In the genomic region with DNA sequence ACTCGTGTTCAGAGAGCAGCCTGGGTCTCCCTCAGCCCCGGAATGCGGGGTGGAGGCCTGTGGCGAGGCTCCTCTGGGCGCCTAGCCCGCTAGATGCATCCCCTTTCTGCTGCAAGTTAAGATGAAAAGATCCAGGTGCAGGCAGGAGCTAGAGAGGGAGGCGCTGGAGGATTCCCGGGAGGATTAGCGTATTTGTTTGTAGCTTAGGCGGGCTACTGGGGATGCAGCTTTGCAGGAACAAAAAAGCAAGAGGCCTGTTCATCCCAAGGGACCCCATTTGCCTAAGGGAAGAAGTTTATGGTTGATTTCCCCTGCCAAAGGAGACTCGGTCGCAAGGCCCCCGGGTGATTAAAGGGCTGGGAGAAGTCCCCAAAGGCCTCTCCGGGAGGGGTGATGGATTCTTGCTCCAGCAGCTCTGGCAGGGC, we compare ENCODE assay signal across 10 cellular contexts. TPM values are rescaled to one million over a fixed set of nuclear protein-coding genes. Genes with fewer than 3 reads are reported as not detected.
DNase-seq lines count a peak whose midpoint lies in the region; ATAC-seq and TF ChIP-seq lines count a peak whose summit lies in the region.
"Had no signal": no experiment of that assay in that cellular context is flagged by ENCODE, and none has a peak within 500 bp of the region (broad histone marks: within the 10 kb centered on the region; RNA-seq: fewer than 3 reads in every experiment).

No MANE protein-coding gene starts in this region.

- peak overlapping the region; percentile 100 for H2AK5ac ChIP-seq in neuronal stem cell (ENCODE audit: low read depth, low read length)

- H3K9ac ChIP-seq in neuronal stem cell (ENCODE audit: low read depth, low read length, poor library complexity) = no peak overlapping the region

- in situ Hi-C loops in brain microvascular endothelial cell (cut with HindIII; ENCODE audit: low pct_ligation_motif_present, low sequenced_read_pairs) = no loop called here

- H2AFZ ChIP-seq in neuronal stem cell (ENCODE audit: low read length) = peak overlapping the region; percentile 96

- peaks cover 71% of the 10 kb centered on the region for H3K27me3 Mint-ChIP-seq in activated naive CD8-positive, alpha-beta T cell treated with anti-CD3 and anti-CD28 coated beads, Interleukin-2, amount 10 ng/mL, durations not matched to agents 7 days and 5 days

- no peak overlapping the region for H3K27ac Mint-ChIP-seq in activated naive CD8-positive, alpha-beta T cell treated with anti-CD3 and anti-CD28 coated beads, Interleukin-2, amount 10 ng/mL, durations not matched to agents 7 days and 5 days

- H2BK12ac ChIP-seq in neuronal stem cell (ENCODE audit: low read length) = no peak overlapping the region

- H3K9me3 ChIP-seq in neuronal stem cell (replicated peaks in 1 of 2; ENCODE audit: control insufficient read depth in 2 of 2, insufficient read depth in 1 of 2, low read depth in 1 of 2, low read length in 2 of 2) = peaks cover 7 to 20% of the 10 kb centered on the region in 2 donors

- peak overlapping the region; percentile 99 for H4K91ac ChIP-seq in neuronal stem cell (ENCODE audit: low read depth, low read length, poor library complexity)

- peaks cover 8% of the 10 kb centered on the region for H3K4me1 Mint-ChIP-seq in activated naive CD8-positive, alpha-beta T cell treated with anti-CD3 and anti-CD28 coated beads, Interleukin-2, amount 10 ng/mL, durations not matched to agents 7 days and 5 days

- no peak overlapping the region for H4K8ac ChIP-seq in neuronal stem cell (ENCODE audit: low read depth, low read length)

- CTCF ChIA-PET in GM10248 (lab: Yijun Ruan, JAX) = interaction anchor here (0.7 to 4.7 kb wide), 11 partner anchors 11 to 339 kb away, joined by 3 to 41 read pairs (median 5); no protein-coding TSS in a partner anchor

- peak overlapping the region; percentile 73 for H3K4me2 ChIP-seq in neuronal stem cell (ENCODE audit: insufficient read depth, low read length, poor library complexity, severe bottlenecking)

- no peak overlapping the region for H3K14ac ChIP-seq in neuronal stem cell (ENCODE audit: low read length)

- DNase-seq in ELF-1 (ENCODE audit: low read depth, low spot score) (peak; percentile 45), NCI-H1694 treated with DMSO at 0.1 percent for 48 hours (lab: John Stamatoyannopoulos, UW) (peak; percentile 59), neuronal stem cell (ENCODE audit: low spot score) (peak; percentile 88), brain microvascular endothelial cell (no peak), RPMI8226 (no peak), GM10248 (ENCODE audit: extremely low spot score) (no peak)
- no peak for DNase-seq in activated naive CD8-positive, alpha-beta T cell treated with anti-CD3 and anti-CD28 coated beads, Interleukin-2, amount 10 ng/mL, durations not matched to agents 7 days and 5 days
- DNase-seq in stimulated activated CD4-positive, alpha-beta T cell treated with anti-CD3 and anti-CD28 coated beads, Interleukin-1b, Interleukin-23, amount 100 ng/mL, for 48 hours = no peak
- DNase-seq: dermis blood vessel endothelial cell had no signal

- H3K27me3 ChIP-seq in neuronal stem cell (ENCODE audit: control insufficient read depth in 3 of 3, insufficient read depth in 3 of 3, low read depth in 1 of 3, low read length in 3 of 3) = no peaks in the 10 kb centered on the region
- H3K27me3 ChIP-seq in brain microvascular endothelial cell (replicated peaks) = peaks cover 49% of the 10 kb centered on the region

- H3K36me3 ChIP-seq in neuronal stem cell (replicated peaks in 1 of 2; ENCODE audit: control insufficient read depth in 2 of 2, insufficient read depth in 2 of 2, low read length in 2 of 2) (peaks cover 22 to 29% of the 10 kb centered on the region in 2 donors), brain microvascular endothelial cell (replicated peaks) (no peaks in the 10 kb centered on the region)

- ATAC-seq in activated naive CD8-positive, alpha-beta T cell treated with anti-CD3 and anti-CD28 coated beads, Interleukin-2, amount 10 ng/mL, durations not matched to agents 7 days and 5 days (ENCODE audit: low read depth) = no peak

- H3K4me3 Mint-ChIP-seq in activated naive CD8-positive, alpha-beta T cell treated with anti-CD3 and anti-CD28 coated beads, Interleukin-2, amount 10 ng/mL, durations not matched to agents 7 days and 5 days = peak overlapping the region; percentile 25

- no peak overlapping the region for H2BK15ac ChIP-seq in neuronal stem cell (ENCODE audit: low read length)

- no peak overlapping the region for H3K23ac ChIP-seq in neuronal stem cell (ENCODE audit: low read depth, low read length, poor library complexity)

- POLR2A ChIA-PET in activated naive CD8-positive, alpha-beta T cell treated with anti-CD3 and anti-CD28 coated beads, Interleukin-2, amount 10 ng/mL, durations not matched to agents 7 days and 5 days (lab: Charles Lee) = no interaction called here
- POLR2A ChIA-PET in GM10248 (lab: Yijun Ruan, JAX) = no interaction called here

- H3K4me1 ChIP-seq in neuronal stem cell (ENCODE audit: control insufficient read depth in 2 of 2, insufficient read depth in 1 of 2, low read depth in 1 of 2, low read length in 2 of 2) = peaks cover 4 to 10% of the 10 kb centered on the region in 2 donors

- TF ChIP-seq CTCF in brain microvascular endothelial cell (IDR thresholded peaks at IDR 0.05; ENCODE audit: low read depth, low read length, missing control alignments) (no peak), GM10248 (IDR thresholded peaks at IDR 0.05; ENCODE audit: control extremely low read depth, extremely low read depth, low read depth, missing control alignments) (no peak)

- no CpG with 5 or more reads among the region's 14 CpGs for WGBS in neuronal stem cell (ENCODE audit: extremely low coverage in 2 of 2, insufficient read length in 2 of 2, insufficient replicate concordance in 1 of 2), 2 donors

- H3K9me3 Mint-ChIP-seq in activated naive CD8-positive, alpha-beta T cell treated with anti-CD3 and anti-CD28 coated beads, Interleukin-2, amount 10 ng/mL, durations not matched to agents 7 days and 5 days = no peaks in the 10 kb centered on the region

- H3K4me3 ChIP-seq in neuronal stem cell (ENCODE audit: low read length in 2 of 2) (peak overlapping the region; percentile 80 to 82), brain microvascular endothelial cell (ENCODE audit: low read depth, low read length) (no peak overlapping the region)

- H3K79me1 ChIP-seq in neuronal stem cell (ENCODE audit: low read depth, low read length) = peaks cover 20% of the 10 kb centered on the region

- peak overlapping the region; percentile 100 for H2BK5ac ChIP-seq in neuronal stem cell (ENCODE audit: low read length)

- H2BK120ac ChIP-seq in neuronal stem cell (ENCODE audit: low read depth, low read length) = peak overlapping the region; percentile 100

- H3K18ac ChIP-seq in neuronal stem cell (ENCODE audit: low read length) = peak overlapping the region; percentile 100

- H3K27ac ChIP-seq in neuronal stem cell (replicated peaks; ENCODE audit: low read length) (peak overlapping the region; percentile 100), brain microvascular endothelial cell (no peak overlapping the region)

- no peak overlapping the region for H3K4ac ChIP-seq in neuronal stem cell (ENCODE audit: low read length)

- no peaks in the 10 kb centered on the region for H3K36me3 Mint-ChIP-seq in activated naive CD8-positive, alpha-beta T cell treated with anti-CD3 and anti-CD28 coated beads, Interleukin-2, amount 10 ng/mL, durations not matched to agents 7 days and 5 days

RNA-seq across cellular contexts. Expression of gene CCDC177, which starts 0.8 kb away (rescaled TPM):
- not detected for total RNA-seq in activated naive CD8-positive, alpha-beta T cell treated with anti-CD3 and anti-CD28 coated beads, Interleukin-2, amount 10 ng/mL, durations not matched to agents 7 days and 5 days
- 7.6 TPM for polyA plus RNA-seq in neuronal stem cell (2013, experiment 1 of 2)
- polyA plus RNA-seq in neuronal stem cell (2013, experiment 2 of 2) = 7.7 TPM
- total RNA-seq: dermis blood vessel endothelial cell, renal cortical epithelial cell had no signal

RNA-seq across cellular contexts. Expression of gene SUSD6, which starts 37.5 kb away (rescaled TPM):
- total RNA-seq in activated naive CD8-positive, alpha-beta T cell treated with anti-CD3 and anti-CD28 coated beads, Interleukin-2, amount 10 ng/mL, durations not matched to agents 7 days and 5 days = 10 to 100 TPM; 42.9 to 44.5 TPM
- 5.6 TPM for polyA plus RNA-seq in neuronal stem cell (2013, experiment 1 of 2)
- 5.6 TPM for polyA plus RNA-seq in neuronal stem cell (2013, experiment 2 of 2)

Comparison
In these comparisons a context has a peak if more than half of its experiments do, and no peak if none do; other contexts are left out.
1. DNase-seq: peak in ELF-1 (single experiment), NCI-H1694 treated with DMSO at 0.1 percent for 48 hours (single experiment) and neuronal stem cell (single experiment); none in activated naive CD8-positive, alpha-beta T cell treated with anti-CD3 and anti-CD28 coated beads, Interleukin-2, amount 10 ng/mL, durations not matched to agents 7 days and 5 days (single experiment), stimulated activated CD4-positive, alpha-beta T cell treated with anti-CD3 and anti-CD28 coated beads, Interleukin-1b, Interleukin-23, amount 100 ng/mL, for 48 hours (single experiment), brain microvascular endothelial cell (single experiment), RPMI8226 (single experiment) and GM10248 (single experiment).